1 cellular context compared by ENCODE assay signal in the genomic region with DNA sequence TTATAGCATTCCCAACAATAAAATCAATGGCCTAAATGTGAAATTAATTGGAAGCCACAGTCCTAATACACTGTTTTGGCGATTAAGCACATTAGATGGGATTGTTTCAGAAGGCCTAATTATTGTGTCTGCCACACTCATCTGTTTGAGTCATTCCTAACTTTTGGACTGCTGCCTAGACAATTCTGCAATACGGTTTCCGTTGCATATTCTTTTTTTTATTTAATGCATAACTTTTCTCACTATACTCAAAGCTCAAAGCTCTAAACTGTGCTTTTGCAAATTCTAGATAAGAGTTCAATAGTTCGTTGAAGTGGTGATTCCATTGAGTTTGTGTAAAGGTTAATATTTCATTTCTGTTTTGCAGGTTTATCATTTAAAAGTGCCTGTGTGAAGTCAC.
TF ChIP-seq lines count a peak whose summit lies in the region.

No MANE protein-coding gene starts in this region.

TF ChIP-seq in WTC11, 78 proteins besides CTCF, POLR2A, EP300 and RAD21 (continued from another document):
- TF ChIP-seq, protein P1, sequence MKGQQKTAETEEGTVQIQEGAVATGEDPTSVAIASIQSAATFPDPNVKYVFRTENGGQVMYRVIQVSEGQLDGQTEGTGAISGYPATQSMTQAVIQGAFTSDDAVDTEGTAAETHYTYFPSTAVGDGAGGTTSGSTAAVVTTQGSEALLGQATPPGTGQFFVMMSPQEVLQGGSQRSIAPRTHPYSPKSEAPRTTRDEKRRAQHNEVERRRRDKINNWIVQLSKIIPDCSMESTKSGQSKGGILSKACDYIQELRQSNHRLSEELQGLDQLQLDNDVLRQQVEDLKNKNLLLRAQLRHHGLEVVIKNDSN (CRISPR knock-in tag; IDR thresholded peaks at IDR 0.05), result no peak
- TF ChIP-seq, protein P2, sequence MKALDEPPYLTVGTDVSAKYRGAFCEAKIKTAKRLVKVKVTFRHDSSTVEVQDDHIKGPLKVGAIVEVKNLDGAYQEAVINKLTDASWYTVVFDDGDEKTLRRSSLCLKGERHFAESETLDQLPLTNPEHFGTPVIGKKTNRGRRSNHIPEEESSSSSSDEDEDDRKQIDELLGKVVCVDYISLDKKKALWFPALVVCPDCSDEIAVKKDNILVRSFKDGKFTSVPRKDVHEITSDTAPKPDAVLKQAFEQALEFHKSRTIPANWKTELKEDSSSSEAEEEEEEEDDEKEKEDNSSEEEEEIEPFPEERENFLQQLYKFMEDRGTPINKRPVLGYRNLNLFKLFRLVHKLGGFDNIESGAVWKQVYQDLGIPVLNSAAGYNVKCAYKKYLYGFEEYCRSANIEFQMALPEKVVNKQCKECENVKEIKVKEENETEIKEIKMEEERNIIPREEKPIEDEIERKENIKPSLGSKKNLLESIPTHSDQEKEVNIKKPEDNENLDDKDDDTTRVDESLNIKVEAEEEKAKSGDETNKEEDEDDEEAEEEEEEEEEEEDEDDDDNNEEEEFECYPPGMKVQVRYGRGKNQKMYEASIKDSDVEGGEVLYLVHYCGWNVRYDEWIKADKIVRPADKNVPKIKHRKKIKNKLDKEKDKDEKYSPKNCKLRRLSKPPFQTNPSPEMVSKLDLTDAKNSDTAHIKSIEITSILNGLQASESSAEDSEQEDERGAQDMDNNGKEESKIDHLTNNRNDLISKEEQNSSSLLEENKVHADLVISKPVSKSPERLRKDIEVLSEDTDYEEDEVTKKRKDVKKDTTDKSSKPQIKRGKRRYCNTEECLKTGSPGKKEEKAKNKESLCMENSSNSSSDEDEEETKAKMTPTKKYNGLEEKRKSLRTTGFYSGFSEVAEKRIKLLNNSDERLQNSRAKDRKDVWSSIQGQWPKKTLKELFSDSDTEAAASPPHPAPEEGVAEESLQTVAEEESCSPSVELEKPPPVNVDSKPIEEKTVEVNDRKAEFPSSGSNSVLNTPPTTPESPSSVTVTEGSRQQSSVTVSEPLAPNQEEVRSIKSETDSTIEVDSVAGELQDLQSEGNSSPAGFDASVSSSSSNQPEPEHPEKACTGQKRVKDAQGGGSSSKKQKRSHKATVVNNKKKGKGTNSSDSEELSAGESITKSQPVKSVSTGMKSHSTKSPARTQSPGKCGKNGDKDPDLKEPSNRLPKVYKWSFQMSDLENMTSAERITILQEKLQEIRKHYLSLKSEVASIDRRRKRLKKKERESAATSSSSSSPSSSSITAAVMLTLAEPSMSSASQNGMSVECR (CRISPR knock-in tag; IDR thresholded peaks at IDR 0.05; ENCODE audit: borderline replicate concordance), result no peak
- TF ChIP-seq, protein P3, sequence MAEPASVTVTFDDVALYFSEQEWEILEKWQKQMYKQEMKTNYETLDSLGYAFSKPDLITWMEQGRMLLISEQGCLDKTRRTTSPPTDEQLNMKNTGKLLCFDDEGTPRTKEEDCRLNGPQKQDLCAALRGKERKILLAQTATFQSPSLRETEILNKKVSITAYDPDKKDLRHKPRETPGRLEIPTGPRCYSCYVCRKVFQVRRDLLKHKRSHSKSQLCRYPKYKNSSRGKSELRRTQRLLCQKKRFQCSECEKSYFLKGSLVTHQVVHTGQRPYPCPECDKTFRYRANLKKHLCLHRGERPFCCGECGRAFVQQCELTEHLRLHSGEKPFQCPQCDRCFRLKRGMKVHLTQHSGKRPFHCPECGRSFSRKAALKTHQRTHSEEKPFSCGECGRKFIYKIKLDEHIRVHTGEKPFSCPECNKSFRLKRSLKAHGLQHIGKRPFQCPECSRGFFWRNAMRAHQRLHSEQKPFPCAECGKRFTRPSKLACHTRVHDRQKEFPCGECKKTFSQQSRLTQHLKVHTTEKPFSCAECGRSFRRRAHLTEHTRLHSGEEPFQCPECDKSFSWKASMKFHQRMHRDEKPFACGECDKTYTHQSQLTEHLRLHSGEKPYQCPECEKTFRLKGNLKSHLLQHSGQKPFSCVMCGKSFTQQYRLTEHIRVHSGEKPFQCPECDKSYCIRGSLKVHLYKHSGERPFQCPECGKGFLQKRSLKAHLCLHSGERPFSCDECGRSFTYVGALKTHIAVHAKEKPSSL (CRISPR knock-in tag; conservative IDR thresholded peaks at IDR 0.05), result no peak
- TF ChIP-seq ELF4 (CRISPR knock-in tag; IDR thresholded peaks at IDR 0.05; ENCODE audit: low read depth), result no peak
- no peak for TF ChIP-seq ZNF219 (CRISPR knock-in tag; IDR thresholded peaks at IDR 0.05; ENCODE audit: borderline replicate concordance)
- TF ChIP-seq ZMAT4 (CRISPR knock-in tag; IDR thresholded peaks at IDR 0.05), result no peak
- no peak for TF ChIP-seq CDX4 (CRISPR knock-in tag; IDR thresholded peaks at IDR 0.05; ENCODE audit: borderline replicate concordance)
- no peak for TF ChIP-seq HMGA2 (CRISPR knock-in tag; IDR thresholded peaks at IDR 0.05)
- no peak for TF ChIP-seq TCF7 (CRISPR knock-in tag; IDR thresholded peaks at IDR 0.05; ENCODE audit: low read depth)
